ENCODE assay signal across 21 cellular contexts in genomic region chr6:162817196-162817595, GRCh38.
"Had no signal": no experiment of that assay in that cellular context is flagged by ENCODE, and none has a peak within 500 bp of the region (broad histone marks: within the 10 kb centered on the region; RNA-seq: fewer than 3 reads in every experiment).

No MANE protein-coding gene starts in this region.

- H3K27ac Mint-ChIP-seq: activated B cell treated with CpG ODN at 0.5 μM for 24 hours; activated CD4-positive, alpha-beta T cell treated with anti-CD3 and anti-CD28 coated beads, Interleukin-2, amount 10 ng/mL, durations not matched to agents 24 days and 14 days; activated naive CD4-positive, alpha-beta T cell treated with anti-CD3 and anti-CD28 coated beads for 36 hours; activated naive CD8-positive, alpha-beta T cell; T-helper 17 cell had no signal

- H3K27ac ChIP-seq: brain microvascular endothelial cell, cardiac muscle cell had no signal

- H3K9me3 Mint-ChIP-seq: activated B cell treated with CpG ODN at 0.5 μM for 24 hours; activated CD4-positive, alpha-beta T cell treated with anti-CD3 and anti-CD28 coated beads, Interleukin-2, amount 10 ng/mL, durations not matched to agents 24 days and 14 days; activated naive CD4-positive, alpha-beta T cell treated with anti-CD3 and anti-CD28 coated beads for 36 hours; activated T-cell treated with anti-CD3 and anti-CD28 coated beads, Interleukin-2, amount 50 U/mL, for 4 hours had no signal

- H3K4me1 Mint-ChIP-seq: activated B cell treated with CpG ODN at 0.5 μM for 24 hours; activated CD4-positive, alpha-beta T cell treated with anti-CD3 and anti-CD28 coated beads, Interleukin-2, amount 10 ng/mL, durations not matched to agents 24 days and 14 days; T-helper 17 cell had no signal

- H3K27me3 Mint-ChIP-seq: activated B cell treated with CpG ODN at 0.5 μM for 24 hours; activated CD4-positive, alpha-beta T cell treated with anti-CD3 and anti-CD28 coated beads, Interleukin-2, amount 10 ng/mL, durations not matched to agents 24 days and 14 days; activated naive CD8-positive, alpha-beta T cell had no signal

- ATAC-seq: activated T-cell treated with anti-CD3 and anti-CD28 coated beads, Interleukin-2, amount 50 U/mL, for 4 hours; T-helper 17 cell had no signal

- H3K27me3 ChIP-seq: brain microvascular endothelial cell, cardiac muscle cell had no signal

- DNase-seq: activated B cell treated with CpG ODN at 0.5 μM for 24 hours; activated CD4-positive, alpha-beta T cell treated with anti-CD3 and anti-CD28 coated beads for 1 hour; activated CD4-positive, alpha-beta T cell treated with anti-CD3 and anti-CD28 coated beads, Interleukin-2, amount 10 ng/mL, durations not matched to agents 24 days and 14 days; activated CD4-positive, alpha-beta T cell treated with anti-CD3 and anti-CD28 coated beads, Interleukin-2, amount 50 U/mL, for 48 hours; activated gamma-delta T cell; activated naive CD4-positive, alpha-beta T cell treated with anti-CD3 and anti-CD28 coated beads for 36 hours; activated T-cell treated with anti-CD3 and anti-CD28 coated beads, Interleukin-2, amount 50 U/mL, for 4 hours; brain microvascular endothelial cell; cerebellar nuclear complex; NCI-H1092; NCI-H1417; NCI-H1930; NCI-H2171; NCI-H226; NCI-H526; NCI-H774; SIG-M5; T-helper 17 cell; T-helper 9 cell had no signal

- H3K4me3 ChIP-seq: cardiac muscle cell had no signal

- H3K36me3 Mint-ChIP-seq: activated naive CD8-positive, alpha-beta T cell had no signal

- H3K36me3 ChIP-seq: brain microvascular endothelial cell, cardiac muscle cell had no signal

- H3K4me3 Mint-ChIP-seq: activated B cell treated with CpG ODN at 0.5 μM for 24 hours; activated CD4-positive, alpha-beta T cell treated with anti-CD3 and anti-CD28 coated beads, Interleukin-2, amount 10 ng/mL, durations not matched to agents 24 days and 14 days; activated naive CD4-positive, alpha-beta T cell treated with anti-CD3 and anti-CD28 coated beads for 36 hours; activated naive CD8-positive, alpha-beta T cell; activated T-cell treated with anti-CD3 and anti-CD28 coated beads, Interleukin-2, amount 50 U/mL, for 4 hours; T-helper 17 cell had no signal
